ENCODE assay signal across 9 cellular contexts in genomic region chr7:150975536-150976285, GRCh38. TPM values are rescaled to one million over a fixed set of nuclear protein-coding genes. Genes with fewer than 3 reads are reported as not detected.
DNase-seq lines count a peak whose midpoint lies in the region; ATAC-seq and TF ChIP-seq lines count a peak whose summit lies in the region.
"Had no signal": no experiment of that assay in that cellular context is flagged by ENCODE, and none has a peak within 500 bp of the region (broad histone marks: within the 10 kb centered on the region; RNA-seq: fewer than 3 reads in every experiment).

No MANE protein-coding gene starts in this region.

- H3K9ac ChIP-seq in mammary epithelial cell (ENCODE audit: insufficient read depth, low read length), result no peak overlapping the region

- no peaks in the 10 kb centered on the region for H3K36me3 Mint-ChIP-seq in MCF 10A (ENCODE audit: insufficient read depth, unreplicated experiment)

- H3K4me3 ChIP-seq in mammary epithelial cell (replicated peaks in 1 of 3; ENCODE audit: insufficient read depth in 1 of 3, low read depth in 2 of 3, low read length in 3 of 3) (no peak overlapping the region), WERI-Rb-1 (ENCODE audit: low read depth, low read length) (0 out of 2 replicates have a peak overlapping the region, but pooled peaks have one; percentile 49), iPS-11a (ENCODE audit: low read depth, low read length) (peak overlapping the region; percentile 73), transverse colon (peak overlapping the region in 3 of 4 donors; percentile 24 to 46 (median 43))
- H3K4me3 ChIP-seq: SJSA1 had no signal

- TF ChIP-seq CTCF in MCF 10A (IDR thresholded peaks at IDR 0.05; ENCODE audit: unreplicated experiment) (no peak), mammary epithelial cell (conservative IDR thresholded peaks at IDR 0.05 in 1 of 2, IDR thresholded peaks at IDR 0.05 in 1 of 2; ENCODE audit: extremely low read depth in 1 of 2, insufficient read depth in 1 of 2, low read depth in 1 of 2, low read length in 2 of 2) (no peak), WERI-Rb-1 (IDR thresholded peaks at IDR 0.05; ENCODE audit: low read depth, low read length) (no peak), transverse colon (IDR thresholded peaks at IDR 0.05) (no peak)

- no peaks in the 10 kb centered on the region for H4K20me1 ChIP-seq in mammary epithelial cell (ENCODE audit: insufficient read depth, low read length)

- ATAC-seq in HG02981 (IDR thresholded peaks at IDR 0.05; ENCODE audit: unreplicated experiment), result no peak
- no peak for ATAC-seq in GM21390 (IDR thresholded peaks at IDR 0.05; ENCODE audit: unreplicated experiment)

- CTCF ChIA-PET in MCF 10A (lab: Yijun Ruan, JAX), result interaction anchor here (0.6 to 1.3 kb wide), 7 partner anchors 10 to 1107 kb away, joined by 3 to 4 read pairs (median 3); partner anchors contain the start of gene ATG9B
- CTCF ChIA-PET in mammary epithelial cell (lab: Charles Lee; ENCODE audit: low non-redundant PET), result no interaction called here

- TF ChIP-seq EP300 in transverse colon (IDR thresholded peaks at IDR 0.05; ENCODE audit: low read depth), result no peak

- no peaks in the 10 kb centered on the region for H3K79me2 ChIP-seq in mammary epithelial cell (ENCODE audit: insufficient read depth, low read length)

- BruUV-seq in MCF 10A (replicated peaks; lab: Mats Ljungman, UMichigan) (no TSS peak), mammary epithelial cell (replicated peaks; lab: Mats Ljungman, UMichigan) (no TSS peak)

- peaks cover 18% of the 10 kb centered on the region for H3K27me3 ChIP-seq in mammary epithelial cell (ENCODE audit: insufficient read depth, low read length)
- no peaks in the 10 kb centered on the region for H3K27me3 ChIP-seq in WERI-Rb-1 (ENCODE audit: insufficient read depth, low read depth, severe bottlenecking)
- peaks cover 41% of the 10 kb centered on the region for H3K27me3 ChIP-seq in transverse colon

- DNase-seq in MCF 10A (ENCODE audit: unreplicated experiment) (no peak), mammary epithelial cell (no peak), WERI-Rb-1 (no peak), transverse colon (no peak), AG08396 (ENCODE audit: low spot score) (no peak)

- H3K4me1 Mint-ChIP-seq in MCF 10A (ENCODE audit: insufficient read depth, unreplicated experiment), result peaks cover 14% of the 10 kb centered on the region

- intact Hi-C loops in MCF 10A (cut with micrococcal nuclease), result no loop called here
- intact Hi-C loops in mammary epithelial cell (cut with micrococcal nuclease), result no loop called here
- intact Hi-C loops in transverse colon (cut with DNase I; ENCODE audit: low total_unique reads), result no loop called here

- no peaks in the 10 kb centered on the region for H3K9me3 ChIP-seq in mammary epithelial cell (replicated peaks; ENCODE audit: insufficient read depth, low read length)
- no peaks in the 10 kb centered on the region for H3K9me3 ChIP-seq in WERI-Rb-1 (ENCODE audit: severe bottlenecking)
- no peaks in the 10 kb centered on the region for H3K9me3 ChIP-seq in transverse colon

- H3K4me1 ChIP-seq in mammary epithelial cell (ENCODE audit: insufficient read depth, low read length), result peaks cover 6% of the 10 kb centered on the region
- H3K4me1 ChIP-seq in transverse colon, result peaks cover 48 to 86% (median 65%) of the 10 kb centered on the region in 4 donors

- no peak overlapping the region for H2AFZ ChIP-seq in mammary epithelial cell (ENCODE audit: low read depth, low read length)

- dilution Hi-C loops in mammary epithelial cell (cut with HindIII; ENCODE audit: low sequenced_read_pairs), result no loop called here

- peak overlapping the region; percentile 66 for H3K4me3 Mint-ChIP-seq in MCF 10A (ENCODE audit: unreplicated experiment)

- no peak overlapping the region for H3K27ac Mint-ChIP-seq in MCF 10A (ENCODE audit: low read depth, unreplicated experiment)

- H3K4me2 ChIP-seq in mammary epithelial cell (ENCODE audit: insufficient read depth, low read depth, low read length), result no peak overlapping the region

- peaks cover 38% of the 10 kb centered on the region for H3K27me3 Mint-ChIP-seq in MCF 10A (ENCODE audit: insufficient read depth, unreplicated experiment)

- in situ Hi-C loops in mammary epithelial cell (cut with MboI; ENCODE audit: low sequenced_read_pairs in 2 of 2), result no loop called here
- in situ Hi-C loops in transverse colon (cut with MboI; ENCODE audit: low pct_ligation_motif_present in 1 of 4, low pct_unique_long_range_greater_than_20kb in 1 of 4, low sequenced_read_pairs in 3 of 4), result loop anchor here in 3 of 4 donors (25.0 kb wide), 3 partner anchors 88 to 538 kb away; no protein-coding TSS in a partner anchor

- H3K36me3 ChIP-seq in mammary epithelial cell (ENCODE audit: insufficient read depth, low read length) (no peaks in the 10 kb centered on the region), WERI-Rb-1 (peaks cover 19% of the 10 kb centered on the region), transverse colon (no peaks in the 10 kb centered on the region)
- H3K36me3 ChIP-seq: SJSA1 had no signal

- WGBS in mammary epithelial cell (ENCODE audit: low coverage, missing lambda C conversion rate), result 98% methylated on average over 8 of the region's 8 CpGs
- WGBS in transverse colon (ENCODE audit: low coverage in 1 of 2), 2 donors, result 58% methylated on average over 8 of the region's 8 CpGs; no CpG with 5 or more reads in 1 of the 2 donors

- POLR2A ChIA-PET in MCF 10A (lab: Yijun Ruan, JAX), result no interaction called here

- H3K27ac ChIP-seq in mammary epithelial cell (ENCODE audit: insufficient read depth, low read depth, low read length) (no peak overlapping the region), WERI-Rb-1 (peak overlapping the region; percentile 59), transverse colon (peak overlapping the region; percentile 74 to 94 (median 84))
- H3K27ac ChIP-seq: SJSA1 had no signal

- no peaks in the 10 kb centered on the region for H3K9me3 Mint-ChIP-seq in MCF 10A (ENCODE audit: unreplicated experiment)

- TF ChIP-seq POLR2A in transverse colon (IDR thresholded peaks at IDR 0.05), result no peak

RNA-seq across cellular contexts. Expression of gene KCNH2, which starts 2.4 kb away (rescaled TPM):
- total RNA-seq in MCF 10A (2022) (0.09 TPM in 1 of 2 replicates, not detected in the other), mammary epithelial cell (1 to 10 TPM in 1 of 2 donors, not detected in 1; 1.5 TPM), transverse colon (10 to 100 TPM in 3 of 4 donors, 1 to 10 TPM in 1; 9.5 to 39.0 (median 19.3) TPM)
- not detected for polyA plus RNA-seq in mammary epithelial cell
- polyA minus RNA-seq in mammary epithelial cell, result 0.47 TPM
- total RNA-seq: SJSA1 had no signal

RNA-seq across cellular contexts. Expression of gene NOS3, which starts 15.1 kb away (rescaled TPM):
- total RNA-seq in MCF 10A (2022) (0.20 and 0.30 TPM in 2 replicates), mammary epithelial cell (1 to 10 TPM in 1 of 2 donors, not detected in 1; 4.7 TPM), transverse colon (10 to 100 TPM in 2 of 4 donors, 1 to 10 TPM in 2; 2.5 to 34.2 (median 7.0) TPM)
- polyA plus RNA-seq in mammary epithelial cell, result 0.23 TPM
- not detected for polyA minus RNA-seq in mammary epithelial cell
- total RNA-seq: SJSA1 had no signal

RNA-seq across cellular contexts. Expression of gene ATG9B, which starts 48.6 kb away (rescaled TPM):
- 0.12 and 0.29 TPM in 2 replicates for total RNA-seq in MCF 10A (2022)
- total RNA-seq in mammary epithelial cell, result under 1 TPM; under 0.01 to 0.54 TPM
- 0.14 TPM for polyA plus RNA-seq in mammary epithelial cell
- not detected for polyA minus RNA-seq in mammary epithelial cell
- 1 to 10 TPM in 1 of 4 donors, not detected in 3; 1.1 TPM for total RNA-seq in transverse colon
- total RNA-seq: SJSA1 had no signal

RNA-seq across cellular contexts. Expression of gene ABCB8, which starts 52.5 kb away (rescaled TPM):
- total RNA-seq in MCF 10A (2022) (73.4 and 76.1 TPM in 2 replicates), mammary epithelial cell (10 to 100 TPM; 29.8 to 57.2 TPM), transverse colon (10 to 100 TPM; 33.3 to 76.4 (median 51.4) TPM)
- polyA plus RNA-seq in mammary epithelial cell, result 31.7 TPM
- 39.2 TPM for polyA minus RNA-seq in mammary epithelial cell

Comparison
In these comparisons a context has a peak if more than half of its experiments do, and no peak if none do; other contexts are left out.
1. H3K4me3 ChIP-seq: peak in WERI-Rb-1 (single experiment), iPS-11a (single experiment) and transverse colon (3 of 4); none in mammary epithelial cell (0 of 3).
2. in situ Hi-C loops: an anchor here in transverse colon (25.0 kb wide); none called in mammary epithelial cell.